Comparison of ENCODE assay signal across 8 cellular contexts in the genomic region with DNA sequence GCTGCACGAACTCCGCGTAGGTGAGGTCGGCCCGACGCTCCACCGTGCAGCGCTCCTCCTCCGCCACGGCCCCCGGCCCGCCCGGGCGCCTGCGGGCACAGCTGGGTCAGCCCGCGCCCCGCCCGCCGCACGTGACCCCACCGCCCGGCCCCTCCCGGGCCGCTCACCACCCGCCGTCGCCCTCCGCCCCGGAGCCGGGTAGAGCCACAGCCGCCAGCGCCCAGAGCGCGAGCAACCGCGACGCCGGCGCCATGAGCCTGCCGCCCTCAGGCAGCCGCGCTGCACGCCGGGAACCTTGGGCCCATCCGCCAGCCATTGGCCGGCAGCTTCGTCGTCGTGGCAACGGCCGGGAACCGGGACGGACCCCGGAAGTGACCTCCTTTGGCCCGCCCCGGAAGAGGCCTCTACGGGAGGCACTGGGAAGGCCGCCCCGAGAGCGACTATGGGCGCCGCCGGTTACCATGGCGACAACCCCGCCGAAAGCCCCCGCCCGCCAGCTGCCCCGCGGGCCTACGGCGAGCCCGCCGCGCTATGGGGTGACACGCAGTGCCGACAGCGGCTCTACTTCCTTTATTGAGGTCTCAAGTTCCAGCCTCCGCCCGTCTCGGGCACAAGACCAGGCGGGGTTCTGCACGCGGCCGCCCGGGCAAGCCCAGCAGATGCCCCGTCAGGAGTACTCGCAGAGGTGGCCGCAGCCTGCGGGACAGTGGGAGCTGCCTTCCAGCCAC. TPM values are rescaled to one million over a fixed set of nuclear protein-coding genes. Genes with fewer than 3 reads are reported as not detected.
DNase-seq lines count a peak whose midpoint lies in the region; ATAC-seq and TF ChIP-seq lines count a peak whose summit lies in the region.

A gene with protein sequence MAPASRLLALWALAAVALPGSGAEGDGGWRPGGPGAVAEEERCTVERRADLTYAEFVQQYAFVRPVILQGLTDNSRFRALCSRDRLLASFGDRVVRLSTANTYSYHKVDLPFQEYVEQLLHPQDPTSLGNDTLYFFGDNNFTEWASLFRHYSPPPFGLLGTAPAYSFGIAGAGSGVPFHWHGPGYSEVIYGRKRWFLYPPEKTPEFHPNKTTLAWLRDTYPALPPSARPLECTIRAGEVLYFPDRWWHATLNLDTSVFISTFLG (minus strand): TSS at position 268 of the 728 bp plus-strand sequence. CDS start 15 bp downstream, at position 253.

- peaks cover 3 to 14% (median 6%) of the 10 kb centered on the region in 3 donors for H3K4me1 Mint-ChIP-seq in IgD-negative memory B cell

- intact Hi-C loops in PC-3 (cut with micrococcal nuclease): no loop called here

- H3K36me3 ChIP-seq in PC-3 (ENCODE audit: low read depth, low read length): peaks cover 6% of the 10 kb centered on the region

- CTCF ChIA-PET in PC-3 (lab: Charles Lee): no interaction called here

- H3K4me1 ChIP-seq in PC-3 (ENCODE audit: insufficient read depth, low read length): peaks cover 30% of the 10 kb centered on the region

- H2AFZ ChIP-seq in PC-3 (ENCODE audit: low read length): 0 out of 2 replicates have a peak within 1 kb of the TSS, but pooled peaks have one; percentile 50

- H3K4me3 Mint-ChIP-seq in IgD-negative memory B cell: peak within 1 kb of the TSS; percentile 81 to 90 (median 90)

- peak within 1 kb of the TSS; percentile 90 for H3K4me2 ChIP-seq in PC-3 (ENCODE audit: low read length)

- peak within 1 kb of the TSS; percentile 53 for H3K27ac ChIP-seq in PC-3 (ENCODE audit: low read length)
- H3K27ac ChIP-seq in epithelial cell of prostate: peak within 1 kb of the TSS; percentile 79

- TF ChIP-seq CTCF in PC-3 (conservative IDR thresholded peaks at IDR 0.05; ENCODE audit: low read depth, low read length): no peak

- ATAC-seq in GM21528 (IDR thresholded peaks at IDR 0.05; ENCODE audit: low FRiP score, unreplicated experiment) (peak; percentile 50), PC-3 (peak; percentile 59)

- H3K27me3 ChIP-seq in PC-3 (ENCODE audit: low read length): no peaks in the 10 kb centered on the region

- peak within 1 kb of the TSS; percentile 78 for H3K4me3 ChIP-seq in PC-3 (ENCODE audit: low read length)

- H3K9me3 Mint-ChIP-seq in IgD-negative memory B cell: no peaks in the 10 kb centered on the region

- H3K9me2 ChIP-seq in PC-3 (replicated peaks; ENCODE audit: low read length): no peaks in the 10 kb centered on the region

- H4K20me1 ChIP-seq in PC-3 (ENCODE audit: low read length): peaks cover 10% of the 10 kb centered on the region; the same call in 1 of the 2 replicates

- H3K79me2 ChIP-seq in PC-3 (ENCODE audit: low read length): peaks cover 40% of the 10 kb centered on the region

- no peaks in the 10 kb centered on the region for H3K9me3 ChIP-seq in PC-3 (ENCODE audit: low read length)

- no peaks in the 10 kb centered on the region for H3K36me3 Mint-ChIP-seq in IgD-negative memory B cell

- peak within 1 kb of the TSS; percentile 57 to 93 (median 90) for H3K27ac Mint-ChIP-seq in IgD-negative memory B cell

- H3F3A ChIP-seq in PC-3 (ENCODE audit: low read length, unreplicated experiment): no peaks in the 10 kb centered on the region

- POLR2A ChIA-PET in PC-3 (lab: Charles Lee; ENCODE audit: unreplicated experiment): no interaction called here

- H3K9ac ChIP-seq in PC-3 (ENCODE audit: low read length): peak within 1 kb of the TSS; percentile 68

- BruUV-seq in PC-3 (replicated peaks; lab: Mats Ljungman, UMichigan): no TSS peak

- H3K27me3 Mint-ChIP-seq in IgD-negative memory B cell: no peaks in the 10 kb centered on the region

- DNase-seq in DMS 273 (lab: John Stamatoyannopoulos, UW; ENCODE audit: unreplicated experiment) (peak; percentile 99), PC-3 (peak; percentile 94), activated T-cell treated with anti-CD3 and anti-CD28 coated beads for 48 hours (ENCODE audit: low read depth) (peak; percentile 97), epithelial cell of prostate (ENCODE audit: low read depth, low spot score) (peak; percentile 79), mucosa of gallbladder (ENCODE audit: low spot score) (peak; percentile 97)
- DNase-seq in stimulated activated CD8-positive, alpha-beta memory T cell treated with anti-CD3 and anti-CD28 coated beads, Interleukin-4, amount 100 ng/mL, for 1 hour (ENCODE audit: low read depth in 2 of 2, low spot score in 1 of 2): peak; percentile 88 to 91

RNA-seq across cellular contexts. Expression of the gene that starts here (rescaled TPM):
- 51.0 TPM for polyA plus RNA-seq in IgD-negative memory B cell
- total RNA-seq in PC-3 (2014; rRNA removed) (81.3 and 90.5 TPM in 2 replicates), mucosa of gallbladder (66.7 TPM)

Comparison
In these comparisons a context has a peak if more than half of its experiments do, and no peak if none do; other contexts are left out.
1. Peak in every context shown above with its lines: DNase-seq, ATAC-seq, H3K4me3 ChIP-seq and H3K27ac ChIP-seq.